9 cellular contexts compared by ENCODE assay signal in genomic region chr4:121119715-121120114, GRCh38. TPM values are rescaled to one million over a fixed set of nuclear protein-coding genes. Genes with fewer than 3 reads are reported as not detected.
"Had no signal": no experiment of that assay in that cellular context is flagged by ENCODE, and none has a peak within 500 bp of the region (broad histone marks: within the 10 kb centered on the region; RNA-seq: fewer than 3 reads in every experiment).

No MANE protein-coding gene starts in this region.

- H3K27ac Mint-ChIP-seq: HFFc6, IgD-negative memory B cell had no signal

- DNase-seq: GM23248, GOT3, H7, HFFc6 had no signal

- H3K4me1 ChIP-seq: HAP-1 had no signal

- H3K9me3 ChIP-seq: HAP-1 had no signal

- H3K36me3 ChIP-seq: HAP-1 had no signal

- H2AFZ ChIP-seq: GM23248 had no signal

- FAIRE-seq: HepG2 had no signal

- H3K4me3 ChIP-seq: GM23248, HAP-1 had no signal

- H3K27ac ChIP-seq: GM23248, HL-60 had no signal

- ATAC-seq: HCT116, HepG2 had no signal

- H3K4me1 Mint-ChIP-seq: IgD-negative memory B cell had no signal

- H3K9me3 Mint-ChIP-seq: HFFc6, IgD-negative memory B cell had no signal

- H3K27me3 Mint-ChIP-seq: IgD-negative memory B cell had no signal

- H3K4me3 Mint-ChIP-seq: HFFc6, IgD-negative memory B cell had no signal

RNA-seq across cellular contexts. Expression of gene TNIP3, which starts 44.4 kb away (rescaled TPM):
- total RNA-seq: H7, HepG2 had no signal
- polyA plus RNA-seq: HepG2, IgD-negative memory B cell had no signal

RNA-seq across cellular contexts. Expression of gene NDNF, which starts 47.4 kb away (rescaled TPM):
- total RNA-seq: HepG2 had no signal
- polyA plus RNA-seq: HepG2, IgD-negative memory B cell had no signal
